Comparison of ENCODE assay signal across 22 cellular contexts in the genomic region with DNA sequence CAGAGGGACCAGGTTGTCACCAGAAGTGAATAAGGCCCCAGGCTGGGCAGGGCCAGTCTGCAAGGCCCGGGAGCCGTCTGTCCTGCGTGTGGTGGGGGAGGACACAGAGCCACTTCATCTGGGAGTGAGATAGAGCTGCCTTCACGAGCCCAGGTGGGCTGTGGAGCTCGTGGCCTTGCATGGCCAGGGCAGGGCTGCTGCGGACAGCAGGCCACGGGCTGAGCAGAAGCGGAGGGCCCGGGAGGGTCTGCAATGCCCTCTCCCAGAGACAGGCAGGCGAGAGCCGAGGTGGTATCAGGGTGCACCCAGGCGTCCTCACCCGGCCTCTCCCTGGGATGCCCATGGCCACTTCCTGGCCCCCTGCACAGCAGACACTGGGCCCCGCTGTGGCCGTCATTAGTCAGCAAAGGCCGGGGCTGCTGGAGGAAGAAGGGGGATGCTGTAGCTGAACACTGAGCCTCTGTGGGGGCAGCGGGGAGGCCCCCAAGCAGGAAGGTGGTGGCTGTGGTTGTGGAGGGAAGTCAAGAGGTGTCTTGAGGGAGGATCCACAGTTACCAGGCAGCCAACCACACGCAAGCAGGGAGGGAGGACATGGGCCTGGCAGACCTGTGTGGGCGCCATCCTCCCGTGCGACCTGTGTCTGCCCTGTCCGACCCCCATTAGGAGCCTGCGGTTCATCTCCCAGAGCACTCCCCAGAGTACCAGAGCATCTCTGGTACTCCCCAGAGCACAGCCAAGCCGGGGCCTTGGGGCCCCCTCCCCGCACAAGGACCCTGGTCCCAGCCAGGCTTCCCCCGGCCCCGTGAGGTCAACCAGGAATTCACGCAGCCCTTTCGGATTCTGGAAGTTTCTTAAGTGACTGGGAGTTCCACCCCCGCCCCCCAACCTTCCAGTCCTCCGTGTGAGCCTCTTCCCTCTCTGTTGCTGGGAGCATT.
DNase-seq lines count a peak whose midpoint lies in the region; ATAC-seq lines count a peak whose summit lies in the region.
"Had no signal": no experiment of that assay in that cellular context is flagged by ENCODE, and none has a peak within 500 bp of the region (broad histone marks: within the 10 kb centered on the region; RNA-seq: fewer than 3 reads in every experiment).

No MANE protein-coding gene starts in this region.

- ATAC-seq in activated CD8-positive, alpha-beta T cell treated with anti-CD3 and anti-CD28 coated beads, Interleukin-2, amount 10 ng/mL, durations not matched to agents 7 days and 5 days, result peak; percentile 27
- peak; percentile 53 to 63 for ATAC-seq in natural killer cell treated with Interleukin-12 subunit alpha and Interleukin-12 subunit beta and Interleukin-15 and Interleukin-18, amount 100 ng/mL, for 72 hours
- peak; percentile 89 for ATAC-seq in stimulated activated naive CD8-positive, alpha-beta T cell treated with anti-CD3 and anti-CD28 coated beads, Interleukin-15, amount 100 ng/mL, for 72 hours
- no peak for ATAC-seq in HG02763 (IDR thresholded peaks at IDR 0.05; ENCODE audit: unreplicated experiment)
- ATAC-seq in HG02798 (IDR thresholded peaks at IDR 0.05; ENCODE audit: poor library complexity, unreplicated experiment), result no peak
- ATAC-seq: esophagus mucosa had no signal

- H3K36me3 Mint-ChIP-seq in activated naive CD4-positive, alpha-beta T cell treated with anti-CD3 and anti-CD28 coated beads, Interleukin-2, amount 10 ng/mL, durations not matched to agents 7 days and 5 days, result no peaks in the 10 kb centered on the region
- no peaks in the 10 kb centered on the region for H3K36me3 Mint-ChIP-seq in activated CD8-positive, alpha-beta T cell treated with anti-CD3 and anti-CD28 coated beads, Interleukin-2, amount 10 ng/mL, durations not matched to agents 7 days and 5 days (ENCODE audit: low read depth)
- no peaks in the 10 kb centered on the region for H3K36me3 Mint-ChIP-seq in natural killer cell treated with Interleukin-12 subunit alpha and Interleukin-12 subunit beta and Interleukin-15 and Interleukin-18, amount 100 ng/mL, for 72 hours
- H3K36me3 Mint-ChIP-seq: activated naive CD4-positive, alpha-beta T cell treated with anti-CD3 and anti-CD28 coated beads, Interleukin-2, amount 50 U/mL, for 72 hours had no signal

- H3K27ac Mint-ChIP-seq in activated naive CD4-positive, alpha-beta T cell treated with anti-CD3 and anti-CD28 coated beads, Interleukin-2, amount 10 ng/mL, durations not matched to agents 7 days and 5 days, result no peak overlapping the region
- no peak overlapping the region for H3K27ac Mint-ChIP-seq in activated CD8-positive, alpha-beta T cell treated with anti-CD3 and anti-CD28 coated beads, Interleukin-2, amount 10 ng/mL, durations not matched to agents 7 days and 5 days
- no peak overlapping the region for H3K27ac Mint-ChIP-seq in natural killer cell treated with Interleukin-12 subunit alpha and Interleukin-12 subunit beta and Interleukin-15 and Interleukin-18, amount 100 ng/mL, for 72 hours
- no peak overlapping the region for H3K27ac Mint-ChIP-seq in stimulated activated naive CD8-positive, alpha-beta T cell treated with anti-CD3 and anti-CD28 coated beads, Interleukin-15, amount 100 ng/mL, for 72 hours
- H3K27ac Mint-ChIP-seq: activated CD4-positive, alpha-beta memory T cell treated with anti-CD3 and anti-CD28 coated beads, Interleukin-2, amount 10 ng/mL, durations not matched to agents 7 days and 5 days; activated naive CD4-positive, alpha-beta T cell treated with anti-CD3 and anti-CD28 coated beads, Interleukin-2, amount 50 U/mL, for 72 hours; activated T-cell treated with anti-CD3 and anti-CD28 coated beads, Interleukin-2, amount 50 U/mL, for 24 hours; IgD-negative memory B cell had no signal

- H3K27me3 Mint-ChIP-seq in activated naive CD4-positive, alpha-beta T cell treated with anti-CD3 and anti-CD28 coated beads, Interleukin-2, amount 10 ng/mL, durations not matched to agents 7 days and 5 days, result no peaks in the 10 kb centered on the region
- no peaks in the 10 kb centered on the region for H3K27me3 Mint-ChIP-seq in activated CD8-positive, alpha-beta T cell treated with anti-CD3 and anti-CD28 coated beads, Interleukin-2, amount 10 ng/mL, durations not matched to agents 7 days and 5 days (ENCODE audit: low read depth)
- H3K27me3 Mint-ChIP-seq in natural killer cell treated with Interleukin-12 subunit alpha and Interleukin-12 subunit beta and Interleukin-15 and Interleukin-18, amount 100 ng/mL, for 72 hours, result peaks cover 0 to 8% of the 10 kb centered on the region in 2 donors
- H3K27me3 Mint-ChIP-seq in stimulated activated naive CD8-positive, alpha-beta T cell treated with anti-CD3 and anti-CD28 coated beads, Interleukin-15, amount 100 ng/mL, for 72 hours, result peaks cover 46% of the 10 kb centered on the region
- H3K27me3 Mint-ChIP-seq: activated CD4-positive, alpha-beta memory T cell treated with anti-CD3 and anti-CD28 coated beads, Interleukin-2, amount 10 ng/mL, durations not matched to agents 7 days and 5 days had no signal

- peak; percentile 18 for DNase-seq in activated naive CD4-positive, alpha-beta T cell treated with anti-CD3 and anti-CD28 coated beads, Interleukin-2, amount 10 ng/mL, durations not matched to agents 7 days and 5 days
- no peak for DNase-seq in activated naive CD4-positive, alpha-beta T cell treated with Interleukin-2 at 50 U/mL for 16 hours
- peak; percentile 35 for DNase-seq in activated CD8-positive, alpha-beta T cell treated with anti-CD3 and anti-CD28 coated beads, Interleukin-2, amount 10 ng/mL, durations not matched to agents 7 days and 5 days
- no peak for DNase-seq in natural killer cell treated with Interleukin-12 subunit alpha and Interleukin-12 subunit beta and Interleukin-15 and Interleukin-18, amount 100 ng/mL, for 72 hours (ENCODE audit: low spot score)
- peak; percentile 23 to 52 for DNase-seq in stimulated activated naive CD8-positive, alpha-beta T cell treated with anti-CD3 and anti-CD28 coated beads, Interleukin-15, amount 100 ng/mL, for 72 hours
- no peak for DNase-seq in NCI-H1092 (lab: John Stamatoyannopoulos, UW)
- DNase-seq: activated CD4-positive, alpha-beta memory T cell treated with anti-CD3 and anti-CD28 coated beads, Interleukin-2, amount 10 ng/mL, durations not matched to agents 7 days and 5 days; activated T-cell treated with anti-CD3 and anti-CD28 coated beads, Interleukin-2, amount 50 U/mL, for 24 hours; effector memory CD4-positive, alpha-beta T cell; EL; MG63; NCI-H1436 treated with DMSO at 0.1 percent for 48 hours; NCI-H2171; NCI-H526 treated with DMSO at 0.1 percent for 48 hours; retina; stimulated activated CD4-positive, alpha-beta T cell treated with anti-CD3 and anti-CD28 coated beads, Interleukin-4, amount 100 ng/mL, for 4 hours; T1000 had no signal

- peaks cover 7% of the 10 kb centered on the region for H3K9me3 Mint-ChIP-seq in activated naive CD4-positive, alpha-beta T cell treated with anti-CD3 and anti-CD28 coated beads, Interleukin-2, amount 10 ng/mL, durations not matched to agents 7 days and 5 days
- H3K9me3 Mint-ChIP-seq in activated CD8-positive, alpha-beta T cell treated with anti-CD3 and anti-CD28 coated beads, Interleukin-2, amount 10 ng/mL, durations not matched to agents 7 days and 5 days (ENCODE audit: insufficient read depth), result peaks cover 4% of the 10 kb centered on the region
- no peaks in the 10 kb centered on the region for H3K9me3 Mint-ChIP-seq in natural killer cell treated with Interleukin-12 subunit alpha and Interleukin-12 subunit beta and Interleukin-15 and Interleukin-18, amount 100 ng/mL, for 72 hours
- H3K9me3 Mint-ChIP-seq in stimulated activated naive CD8-positive, alpha-beta T cell treated with anti-CD3 and anti-CD28 coated beads, Interleukin-15, amount 100 ng/mL, for 72 hours, result peaks cover 0 to 13% of the 10 kb centered on the region in 2 donors
- H3K9me3 Mint-ChIP-seq: activated CD4-positive, alpha-beta memory T cell treated with anti-CD3 and anti-CD28 coated beads, Interleukin-2, amount 10 ng/mL, durations not matched to agents 7 days and 5 days had no signal

- no peaks in the 10 kb centered on the region for H3K4me1 Mint-ChIP-seq in activated naive CD4-positive, alpha-beta T cell treated with anti-CD3 and anti-CD28 coated beads, Interleukin-2, amount 10 ng/mL, durations not matched to agents 7 days and 5 days
- peaks cover 7% of the 10 kb centered on the region for H3K4me1 Mint-ChIP-seq in activated CD8-positive, alpha-beta T cell treated with anti-CD3 and anti-CD28 coated beads, Interleukin-2, amount 10 ng/mL, durations not matched to agents 7 days and 5 days (ENCODE audit: low read depth)
- peaks cover 0 to 3% of the 10 kb centered on the region in 2 donors for H3K4me1 Mint-ChIP-seq in natural killer cell treated with Interleukin-12 subunit alpha and Interleukin-12 subunit beta and Interleukin-15 and Interleukin-18, amount 100 ng/mL, for 72 hours (ENCODE audit: low read depth in 2 of 2)
- H3K4me1 Mint-ChIP-seq in stimulated activated naive CD8-positive, alpha-beta T cell treated with anti-CD3 and anti-CD28 coated beads, Interleukin-15, amount 100 ng/mL, for 72 hours, result peaks cover 18% of the 10 kb centered on the region
- H3K4me1 Mint-ChIP-seq: activated CD4-positive, alpha-beta memory T cell treated with anti-CD3 and anti-CD28 coated beads, Interleukin-2, amount 10 ng/mL, durations not matched to agents 7 days and 5 days; IgD-negative memory B cell had no signal

- CTCF ChIA-PET in activated naive CD4-positive, alpha-beta T cell treated with anti-CD3 and anti-CD28 coated beads, Interleukin-2, amount 10 ng/mL, durations not matched to agents 7 days and 5 days (lab: Charles Lee), result no interaction called here
- CTCF ChIA-PET in activated CD8-positive, alpha-beta T cell treated with anti-CD3 and anti-CD28 coated beads, Interleukin-2, amount 10 ng/mL, durations not matched to agents 7 days and 5 days (lab: Charles Lee), result no interaction called here

- H3K4me3 Mint-ChIP-seq in activated naive CD4-positive, alpha-beta T cell treated with anti-CD3 and anti-CD28 coated beads, Interleukin-2, amount 10 ng/mL, durations not matched to agents 7 days and 5 days, result no peak overlapping the region
- no peak overlapping the region for H3K4me3 Mint-ChIP-seq in activated CD8-positive, alpha-beta T cell treated with anti-CD3 and anti-CD28 coated beads, Interleukin-2, amount 10 ng/mL, durations not matched to agents 7 days and 5 days
- no peak overlapping the region for H3K4me3 Mint-ChIP-seq in natural killer cell treated with Interleukin-12 subunit alpha and Interleukin-12 subunit beta and Interleukin-15 and Interleukin-18, amount 100 ng/mL, for 72 hours
- no peak overlapping the region for H3K4me3 Mint-ChIP-seq in stimulated activated naive CD8-positive, alpha-beta T cell treated with anti-CD3 and anti-CD28 coated beads, Interleukin-15, amount 100 ng/mL, for 72 hours
- H3K4me3 Mint-ChIP-seq: activated CD4-positive, alpha-beta memory T cell treated with anti-CD3 and anti-CD28 coated beads, Interleukin-2, amount 10 ng/mL, durations not matched to agents 7 days and 5 days; activated T-cell treated with anti-CD3 and anti-CD28 coated beads, Interleukin-2, amount 50 U/mL, for 24 hours; IgD-negative memory B cell had no signal

- POLR2A ChIA-PET in activated CD8-positive, alpha-beta T cell treated with anti-CD3 and anti-CD28 coated beads, Interleukin-2, amount 10 ng/mL, durations not matched to agents 7 days and 5 days (lab: Charles Lee), result no interaction called here

Comparison
In these comparisons a context has a peak if more than half of its experiments do, and no peak if none do; other contexts are left out.
1. DNase-seq: peak in activated naive CD4-positive, alpha-beta T cell treated with anti-CD3 and anti-CD28 coated beads, Interleukin-2, amount 10 ng/mL, durations not matched to agents 7 days and 5 days (single experiment), activated CD8-positive, alpha-beta T cell treated with anti-CD3 and anti-CD28 coated beads, Interleukin-2, amount 10 ng/mL, durations not matched to agents 7 days and 5 days (single experiment) and stimulated activated naive CD8-positive, alpha-beta T cell treated with anti-CD3 and anti-CD28 coated beads, Interleukin-15, amount 100 ng/mL, for 72 hours (2 of 2); none in activated naive CD4-positive, alpha-beta T cell treated with Interleukin-2 at 50 U/mL for 16 hours (single experiment), natural killer cell treated with Interleukin-12 subunit alpha and Interleukin-12 subunit beta and Interleukin-15 and Interleukin-18, amount 100 ng/mL, for 72 hours (single experiment) and NCI-H1092 (single experiment).
2. ATAC-seq: peak in activated CD8-positive, alpha-beta T cell treated with anti-CD3 and anti-CD28 coated beads, Interleukin-2, amount 10 ng/mL, durations not matched to agents 7 days and 5 days (single experiment), natural killer cell treated with Interleukin-12 subunit alpha and Interleukin-12 subunit beta and Interleukin-15 and Interleukin-18, amount 100 ng/mL, for 72 hours (2 of 2) and stimulated activated naive CD8-positive, alpha-beta T cell treated with anti-CD3 and anti-CD28 coated beads, Interleukin-15, amount 100 ng/mL, for 72 hours (single experiment); none in HG02763 (single experiment) and HG02798 (single experiment).